In the genomic region with DNA sequence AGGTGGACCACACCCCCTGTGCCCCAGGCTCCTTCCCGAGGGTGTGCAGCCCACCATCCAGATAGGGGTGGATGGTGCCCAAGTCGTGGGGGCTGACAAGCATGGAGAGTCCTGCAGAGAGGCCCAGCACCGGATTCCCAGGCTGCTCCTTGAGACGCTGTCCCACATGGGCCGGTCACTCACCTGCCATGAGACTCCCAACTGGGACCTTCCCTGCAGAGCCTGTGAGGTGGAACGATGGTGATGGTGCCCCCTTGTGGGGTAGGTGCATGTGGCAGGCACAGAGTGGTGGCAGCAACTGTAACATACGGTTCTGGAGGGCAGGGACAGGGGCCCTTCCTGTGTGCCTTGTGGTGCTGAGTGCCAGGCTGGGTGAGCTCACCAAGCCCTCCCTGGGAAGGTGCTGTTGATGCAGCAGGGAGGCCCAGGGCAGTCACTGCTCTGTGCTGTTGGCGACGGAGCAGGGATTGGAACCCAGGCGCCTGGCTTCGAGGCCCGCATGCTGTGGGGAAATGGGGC, we compare ENCODE assay signal across 2 cellular contexts.
TF ChIP-seq lines count a peak whose summit lies in the region.

No MANE protein-coding gene starts in this region.

TF ChIP-seq in WTC11, 78 proteins besides CTCF, POLR2A, EP300 and RAD21 (continued from another document):
- 0 out of 2 replicates have a peak, but pooled peaks have one; percentile 31 for TF ChIP-seq SP1 (CRISPR knock-in tag; conservative IDR thresholded peaks at IDR 0.05)
TF ChIP-seq in WTC11: peak in this region for 3.

TF ChIP-seq in liver, 16 proteins besides CTCF, POLR2A, EP300 and RAD21 (continued from another document):
- TF ChIP-seq, protein P1, sequence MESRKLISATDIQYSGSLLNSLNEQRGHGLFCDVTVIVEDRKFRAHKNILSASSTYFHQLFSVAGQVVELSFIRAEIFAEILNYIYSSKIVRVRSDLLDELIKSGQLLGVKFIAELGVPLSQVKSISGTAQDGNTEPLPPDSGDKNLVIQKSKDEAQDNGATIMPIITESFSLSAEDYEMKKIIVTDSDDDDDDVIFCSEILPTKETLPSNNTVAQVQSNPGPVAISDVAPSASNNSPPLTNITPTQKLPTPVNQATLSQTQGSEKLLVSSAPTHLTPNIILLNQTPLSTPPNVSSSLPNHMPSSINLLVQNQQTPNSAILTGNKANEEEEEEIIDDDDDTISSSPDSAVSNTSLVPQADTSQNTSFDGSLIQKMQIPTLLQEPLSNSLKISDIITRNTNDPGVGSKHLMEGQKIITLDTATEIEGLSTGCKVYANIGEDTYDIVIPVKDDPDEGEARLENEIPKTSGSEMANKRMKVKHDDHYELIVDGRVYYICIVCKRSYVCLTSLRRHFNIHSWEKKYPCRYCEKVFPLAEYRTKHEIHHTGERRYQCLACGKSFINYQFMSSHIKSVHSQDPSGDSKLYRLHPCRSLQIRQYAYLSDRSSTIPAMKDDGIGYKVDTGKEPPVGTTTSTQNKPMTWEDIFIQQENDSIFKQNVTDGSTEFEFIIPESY (IDR thresholded peaks at IDR 0.05), result no peak
- TF ChIP-seq, protein P2, sequence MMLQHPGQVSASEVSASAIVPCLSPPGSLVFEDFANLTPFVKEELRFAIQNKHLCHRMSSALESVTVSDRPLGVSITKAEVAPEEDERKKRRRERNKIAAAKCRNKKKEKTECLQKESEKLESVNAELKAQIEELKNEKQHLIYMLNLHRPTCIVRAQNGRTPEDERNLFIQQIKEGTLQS (IDR thresholded peaks at IDR 0.05), result no peak
